Comparison of ENCODE assay signal across 8 cellular contexts in genomic region chr1:39525366-39526165, GRCh38.
DNase-seq lines count a peak whose midpoint lies in the region; ATAC-seq, FAIRE-seq and TF ChIP-seq lines count a peak whose summit lies in the region.

No MANE protein-coding gene starts in this region.

- peaks cover 7% of the 10 kb centered on the region for H3K4me1 Mint-ChIP-seq in T-helper 2 cell treated with Interferon-gamma antibody and Interleukin-4, amounts not matched to agents 5 μg/mL and 100 μg/mL, for 36 hours (ENCODE audit: low read depth)

- H3K9me3 Mint-ChIP-seq in T-helper 2 cell treated with Interferon-gamma antibody and Interleukin-4, amounts not matched to agents 5 μg/mL and 100 μg/mL, for 36 hours, result no peaks in the 10 kb centered on the region

- peak; percentile 44 for DNase-seq in activated CD4-positive, alpha-beta T cell treated with anti-CD3 and anti-CD28 coated beads for 48 hours
- no peak for DNase-seq in activated CD4-positive, alpha-beta T cell treated with anti-CD3 and anti-CD28 coated beads, Interleukin-2, amount 50 U/mL, for 4 hours
- peak; percentile 46 for DNase-seq in T-helper 2 cell treated with Interferon-gamma antibody and Interleukin-4, amounts not matched to agents 5 μg/mL and 100 μg/mL, for 36 hours (ENCODE audit: low spot score)
- DNase-seq in stimulated activated CD8-positive, alpha-beta memory T cell treated with anti-CD3 and anti-CD28 coated beads, Interleukin-12 subunit alpha, Interleukin-12 subunit beta, amount 100 ng/mL, for 4 hours (ENCODE audit: low read depth), result peak; percentile 19
- DNase-seq in D721Med (ENCODE audit: insufficient read length, low spot score) (no peak), SW480 (ENCODE audit: low spot score) (no peak), NCI-H1436 (lab: John Stamatoyannopoulos, UW) (no peak)

- FAIRE-seq in D721Med (lab: Jason Lieb, UNC), result no peak

- no peak overlapping the region for H3K4me3 Mint-ChIP-seq in T-helper 2 cell treated with Interferon-gamma antibody and Interleukin-4, amounts not matched to agents 5 μg/mL and 100 μg/mL, for 36 hours

- peak overlapping the region; percentile 57 for H3K27ac Mint-ChIP-seq in T-helper 2 cell treated with Interferon-gamma antibody and Interleukin-4, amounts not matched to agents 5 μg/mL and 100 μg/mL, for 36 hours

- H3K27me3 Mint-ChIP-seq in T-helper 2 cell treated with Interferon-gamma antibody and Interleukin-4, amounts not matched to agents 5 μg/mL and 100 μg/mL, for 36 hours (ENCODE audit: low read depth), result no peaks in the 10 kb centered on the region

- peak; percentile 84 for ATAC-seq in HG02885 (IDR thresholded peaks at IDR 0.05; ENCODE audit: poor library complexity, unreplicated experiment)

- no peak for TF ChIP-seq CTCF in D721Med (IDR thresholded peaks at IDR 0.05; ENCODE audit: insufficient read depth, missing control alignments)

- peaks cover 4% of the 10 kb centered on the region for H3K36me3 Mint-ChIP-seq in T-helper 2 cell treated with Interferon-gamma antibody and Interleukin-4, amounts not matched to agents 5 μg/mL and 100 μg/mL, for 36 hours (ENCODE audit: low read depth)

Comparison
In these comparisons a context has a peak if more than half of its experiments do, and no peak if none do; other contexts are left out.
1. DNase-seq: peak in activated CD4-positive, alpha-beta T cell treated with anti-CD3 and anti-CD28 coated beads for 48 hours (single experiment), T-helper 2 cell treated with Interferon-gamma antibody and Interleukin-4, amounts not matched to agents 5 μg/mL and 100 μg/mL, for 36 hours (single experiment) and stimulated activated CD8-positive, alpha-beta memory T cell treated with anti-CD3 and anti-CD28 coated beads, Interleukin-12 subunit alpha, Interleukin-12 subunit beta, amount 100 ng/mL, for 4 hours (single experiment); none in activated CD4-positive, alpha-beta T cell treated with anti-CD3 and anti-CD28 coated beads, Interleukin-2, amount 50 U/mL, for 4 hours (0 of 2), D721Med (single experiment), SW480 (single experiment) and NCI-H1436 (single experiment).